25 cellular contexts compared by ENCODE assay signal in the genomic region with DNA sequence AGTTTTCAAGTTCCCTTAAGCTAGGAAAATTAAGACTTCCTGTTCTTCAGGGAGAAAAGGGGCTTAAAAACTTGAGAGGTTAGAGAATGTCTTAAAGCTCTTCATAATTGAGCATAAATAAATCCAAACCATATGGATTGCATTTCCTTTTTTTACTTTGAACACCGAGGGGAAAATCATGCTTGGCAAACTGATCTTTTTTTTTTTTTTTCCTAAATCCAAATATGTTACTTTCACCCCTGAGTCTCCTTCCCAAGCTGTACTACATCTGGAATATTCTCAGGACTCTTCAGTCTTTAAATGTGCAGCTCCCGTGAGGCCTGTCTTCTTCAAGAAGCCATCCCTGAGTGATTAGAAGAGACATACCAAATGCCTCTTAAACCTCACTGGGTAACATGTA.
"Had no signal": no experiment of that assay in that cellular context is flagged by ENCODE, and none has a peak within 500 bp of the region (broad histone marks: within the 10 kb centered on the region; RNA-seq: fewer than 3 reads in every experiment).

No MANE protein-coding gene starts in this region.

- H3K36me3 ChIP-seq: ascending aorta, thyroid gland, WERI-Rb-1 had no signal

- H3K4me3 ChIP-seq: ascending aorta, skin epidermis, thyroid gland had no signal

- H3K9me3 ChIP-seq: ascending aorta, thyroid gland had no signal

- DNase-seq: activated CD4-positive, alpha-beta T cell treated with anti-CD3 and anti-CD28 coated beads for 48 hours; activated CD4-positive, alpha-beta T cell treated with anti-CD3 and anti-CD28 coated beads, Interleukin-2, amount 50 U/mL, for 48 hours; activated CD8-positive, alpha-beta memory T cell treated with anti-CD3 and anti-CD28 coated beads for 24 hours; activated gamma-delta T cell; activated naive CD4-positive, alpha-beta T cell treated with anti-CD3 and anti-CD28 coated beads, Interleukin-2, amount 10 ng/mL, durations not matched to agents 7 days and 5 days; activated naive CD8-positive, alpha-beta T cell treated with anti-CD3 and anti-CD28 coated beads, Interleukin-2, amount 10 ng/mL, durations not matched to agents 7 days and 5 days; caudate nucleus; cortex of kidney; effector memory CD8-positive, alpha-beta T cell; erythroblast; head of caudate nucleus; hypothalamus; immature natural killer cell; kidney; left colon; naive thymus-derived CD8-positive, alpha-beta T cell; stimulated activated CD4-positive, alpha-beta T cell treated with anti-CD3 and anti-CD28 coated beads, Interleukin-4, amount 100 ng/mL, for 24 hours; substantia nigra; thyroid gland; WERI-Rb-1 had no signal

- H3K27ac ChIP-seq: ascending aorta, skin epidermis, thyroid gland, WERI-Rb-1 had no signal

- ATAC-seq: activated CD4-positive, CD25-positive, alpha-beta regulatory T cell treated with anti-CD3 and anti-CD28 coated beads, Interleukin-2, amount 50 U/mL, for 24 hours; effector memory CD8-positive, alpha-beta T cell; left colon; naive thymus-derived CD8-positive, alpha-beta T cell; sciatic nerve; stimulated activated effector memory CD8-positive, alpha-beta T cell treated with anti-CD3 and anti-CD28 coated beads, Interleukin-12 subunit alpha, Interleukin-12 subunit beta, amount 100 ng/mL, for 72 hours had no signal
